ENCODE assay signal across 24 cellular contexts in genomic region chrX:17713288-17713687, GRCh38. TPM values are rescaled to one million over a fixed set of nuclear protein-coding genes. Genes with fewer than 3 reads are reported as not detected.
DNase-seq lines count a peak whose midpoint lies in the region; ATAC-seq and TF ChIP-seq lines count a peak whose summit lies in the region.
"Had no signal": no experiment of that assay in that cellular context is flagged by ENCODE, and none has a peak within 500 bp of the region (broad histone marks: within the 10 kb centered on the region; RNA-seq: fewer than 3 reads in every experiment).

No MANE protein-coding gene starts in this region.

- peak; percentile 38 for DNase-seq in AG10803 (ENCODE audit: low read depth)
- DNase-seq in fibroblast of peridontal ligament (ENCODE audit: extremely low read depth), result peak; percentile 24
- DNase-seq in progenitor cell of endocrine pancreas (ENCODE audit: low spot score, unreplicated experiment), result no peak
- no peak for DNase-seq in activated CD4-positive, CD25-positive, alpha-beta regulatory T cell (lab: John Stamatoyannopoulos, UW)
- no peak for DNase-seq in activated CD8-positive, alpha-beta T cell treated with anti-CD3 and anti-CD28 coated beads, Interleukin-2, amount 10 ng/mL, durations not matched to agents 7 days and 5 days
- DNase-seq in activated CD4-positive, alpha-beta T cell treated with anti-CD3 and anti-CD28 coated beads for 36 hours, result no peak
- DNase-seq: BE2C; C1 segment of cervical spinal cord; CD4-positive, alpha-beta memory T cell; CD4-positive, CD25-positive, alpha-beta regulatory T cell; CD8-positive, alpha-beta memory T cell; COR-L47; DMS 273 treated with DMSO at 0.1 percent for 48 hours; DMS153; DMS53; DMS79; DND-41; EL; GDM1 had no signal

- POLR2A ChIA-PET in activated CD8-positive, alpha-beta T cell treated with anti-CD3 and anti-CD28 coated beads, Interleukin-2, amount 10 ng/mL, durations not matched to agents 7 days and 5 days (lab: Charles Lee), result no interaction called here
- POLR2A ChIA-PET in activated CD4-positive, alpha-beta T cell treated with anti-CD3 and anti-CD28 coated beads for 36 hours (lab: Charles Lee), result no interaction called here

- peaks cover 6% of the 10 kb centered on the region for H3K4me1 Mint-ChIP-seq in progenitor cell of endocrine pancreas (ENCODE audit: low read depth)
- H3K4me1 Mint-ChIP-seq in activated CD8-positive, alpha-beta T cell treated with anti-CD3 and anti-CD28 coated beads, Interleukin-2, amount 10 ng/mL, durations not matched to agents 7 days and 5 days (ENCODE audit: low read depth), result no peaks in the 10 kb centered on the region
- H3K4me1 Mint-ChIP-seq in activated CD4-positive, alpha-beta T cell treated with anti-CD3 and anti-CD28 coated beads for 36 hours, result no peaks in the 10 kb centered on the region
- H3K4me1 Mint-ChIP-seq: CD14-positive monocyte; CD4-positive, CD25-positive, alpha-beta regulatory T cell; CD8-positive, alpha-beta memory T cell had no signal

- no peak for TF ChIP-seq CTCF in AG10803 (conservative IDR thresholded peaks at IDR 0.05; ENCODE audit: low read length)
- TF ChIP-seq CTCF in progenitor cell of endocrine pancreas (IDR thresholded peaks at IDR 0.05; ENCODE audit: unreplicated experiment), result no peak

- H3K9me3 Mint-ChIP-seq in progenitor cell of endocrine pancreas (ENCODE audit: low read depth), result no peaks in the 10 kb centered on the region
- H3K9me3 Mint-ChIP-seq in activated CD8-positive, alpha-beta T cell treated with anti-CD3 and anti-CD28 coated beads, Interleukin-2, amount 10 ng/mL, durations not matched to agents 7 days and 5 days (ENCODE audit: insufficient read depth), result no peaks in the 10 kb centered on the region
- no peaks in the 10 kb centered on the region for H3K9me3 Mint-ChIP-seq in activated CD4-positive, alpha-beta T cell treated with anti-CD3 and anti-CD28 coated beads for 36 hours (ENCODE audit: low read depth)
- H3K9me3 Mint-ChIP-seq: CD4-positive, alpha-beta memory T cell; CD4-positive, CD25-positive, alpha-beta regulatory T cell; CD8-positive, alpha-beta memory T cell had no signal

- H3K27me3 Mint-ChIP-seq in progenitor cell of endocrine pancreas, result no peaks in the 10 kb centered on the region
- H3K27me3 Mint-ChIP-seq in activated CD8-positive, alpha-beta T cell treated with anti-CD3 and anti-CD28 coated beads, Interleukin-2, amount 10 ng/mL, durations not matched to agents 7 days and 5 days (ENCODE audit: low read depth), result no peaks in the 10 kb centered on the region
- no peaks in the 10 kb centered on the region for H3K27me3 Mint-ChIP-seq in activated CD4-positive, alpha-beta T cell treated with anti-CD3 and anti-CD28 coated beads for 36 hours
- H3K27me3 Mint-ChIP-seq: CD4-positive, alpha-beta memory T cell had no signal

- CTCF ChIA-PET in activated CD8-positive, alpha-beta T cell treated with anti-CD3 and anti-CD28 coated beads, Interleukin-2, amount 10 ng/mL, durations not matched to agents 7 days and 5 days (lab: Charles Lee), result no interaction called here
- CTCF ChIA-PET in activated CD4-positive, alpha-beta T cell treated with anti-CD3 and anti-CD28 coated beads for 36 hours (lab: Charles Lee), result no interaction called here

- intact Hi-C loops in activated CD4-positive, alpha-beta T cell treated with anti-CD3 and anti-CD28 coated beads for 36 hours (cut with DNase I, micrococcal nuclease), result no loop called here

- H3K36me3 Mint-ChIP-seq in progenitor cell of endocrine pancreas (ENCODE audit: insufficient read depth), result peaks cover 12% of the 10 kb centered on the region
- no peaks in the 10 kb centered on the region for H3K36me3 Mint-ChIP-seq in activated CD8-positive, alpha-beta T cell treated with anti-CD3 and anti-CD28 coated beads, Interleukin-2, amount 10 ng/mL, durations not matched to agents 7 days and 5 days (ENCODE audit: low read depth)
- H3K36me3 Mint-ChIP-seq in activated CD4-positive, alpha-beta T cell treated with anti-CD3 and anti-CD28 coated beads for 36 hours (ENCODE audit: low read depth), result no peaks in the 10 kb centered on the region
- H3K36me3 Mint-ChIP-seq: CD14-positive monocyte; CD4-positive, alpha-beta memory T cell; CD4-positive, CD25-positive, alpha-beta regulatory T cell; CD8-positive, alpha-beta memory T cell had no signal

- no peak overlapping the region for H3K4me3 Mint-ChIP-seq in progenitor cell of endocrine pancreas (ENCODE audit: low read depth)
- no peak overlapping the region for H3K4me3 Mint-ChIP-seq in activated CD8-positive, alpha-beta T cell treated with anti-CD3 and anti-CD28 coated beads, Interleukin-2, amount 10 ng/mL, durations not matched to agents 7 days and 5 days
- no peak overlapping the region for H3K4me3 Mint-ChIP-seq in activated CD4-positive, alpha-beta T cell treated with anti-CD3 and anti-CD28 coated beads for 36 hours
- H3K4me3 Mint-ChIP-seq: CD14-positive monocyte; CD4-positive, alpha-beta memory T cell; CD4-positive, CD25-positive, alpha-beta regulatory T cell; CD8-positive, alpha-beta memory T cell had no signal

- no peak overlapping the region for H3K4me3 ChIP-seq in AG10803 (ENCODE audit: low read length)
- H3K4me3 ChIP-seq: A549, BLaER1, GM12878 had no signal

- peak overlapping the region; percentile 31 for H3K27ac Mint-ChIP-seq in progenitor cell of endocrine pancreas
- H3K27ac Mint-ChIP-seq in activated CD8-positive, alpha-beta T cell treated with anti-CD3 and anti-CD28 coated beads, Interleukin-2, amount 10 ng/mL, durations not matched to agents 7 days and 5 days, result no peak overlapping the region
- no peak overlapping the region for H3K27ac Mint-ChIP-seq in activated CD4-positive, alpha-beta T cell treated with anti-CD3 and anti-CD28 coated beads for 36 hours
- H3K27ac Mint-ChIP-seq: CD14-positive monocyte; CD4-positive, alpha-beta memory T cell; CD4-positive, CD25-positive, alpha-beta regulatory T cell; CD8-positive, alpha-beta memory T cell had no signal

- ATAC-seq in SK-N-SH treated with all-trans-retinoic acid at 6 μM for 48 hours, result peak; percentile 50; the same call in 2 of the 3 replicates
- ATAC-seq in activated CD8-positive, alpha-beta T cell treated with anti-CD3 and anti-CD28 coated beads, Interleukin-2, amount 10 ng/mL, durations not matched to agents 7 days and 5 days, result no peak
- no peak for ATAC-seq in activated CD4-positive, alpha-beta T cell treated with anti-CD3 and anti-CD28 coated beads for 36 hours
- ATAC-seq: A549, GM12878 had no signal

TF ChIP-seq in SK-N-SH treated with all-trans-retinoic acid at 6 μM for 48 hours, 23 proteins besides CTCF, POLR2A, EP300 and RAD21:
- TF ChIP-seq BACH2 (CRISPR knock-in tag; IDR thresholded peaks at IDR 0.05; ENCODE audit: borderline replicate concordance) (no peak), RARB (CRISPR knock-in tag; IDR thresholded peaks at IDR 0.05) (no peak), PPARA (CRISPR knock-in tag; IDR thresholded peaks at IDR 0.05; ENCODE audit: borderline replicate concordance) (no peak), TCF4 (CRISPR knock-in tag; IDR thresholded peaks at IDR 0.05; ENCODE audit: borderline replicate concordance) (no peak), GLIS3 (CRISPR knock-in tag; IDR thresholded peaks at IDR 0.05) (no peak)

RNA-seq across cellular contexts. Expression of gene SCML1, which starts 24.0 kb away (rescaled TPM):
- total RNA-seq in progenitor cell of endocrine pancreas, result 3.7 and 4.6 TPM in 2 replicates
- 1 to 10 TPM; 5.7 to 6.1 TPM for total RNA-seq in activated CD8-positive, alpha-beta T cell treated with anti-CD3 and anti-CD28 coated beads, Interleukin-2, amount 10 ng/mL, durations not matched to agents 7 days and 5 days
- total RNA-seq in activated CD4-positive, alpha-beta T cell treated with anti-CD3 and anti-CD28 coated beads for 36 hours, result 1 to 10 TPM; 7.3 TPM

Comparison
In these comparisons a context has a peak if more than half of its experiments do, and no peak if none do; other contexts are left out.
1. DNase-seq: peak in AG10803 (single experiment) and fibroblast of peridontal ligament (single experiment); none in progenitor cell of endocrine pancreas (single experiment), activated CD4-positive, CD25-positive, alpha-beta regulatory T cell (0 of 4), activated CD8-positive, alpha-beta T cell treated with anti-CD3 and anti-CD28 coated beads, Interleukin-2, amount 10 ng/mL, durations not matched to agents 7 days and 5 days (single experiment) and activated CD4-positive, alpha-beta T cell treated with anti-CD3 and anti-CD28 coated beads for 36 hours (single experiment).